In the genomic region with DNA sequence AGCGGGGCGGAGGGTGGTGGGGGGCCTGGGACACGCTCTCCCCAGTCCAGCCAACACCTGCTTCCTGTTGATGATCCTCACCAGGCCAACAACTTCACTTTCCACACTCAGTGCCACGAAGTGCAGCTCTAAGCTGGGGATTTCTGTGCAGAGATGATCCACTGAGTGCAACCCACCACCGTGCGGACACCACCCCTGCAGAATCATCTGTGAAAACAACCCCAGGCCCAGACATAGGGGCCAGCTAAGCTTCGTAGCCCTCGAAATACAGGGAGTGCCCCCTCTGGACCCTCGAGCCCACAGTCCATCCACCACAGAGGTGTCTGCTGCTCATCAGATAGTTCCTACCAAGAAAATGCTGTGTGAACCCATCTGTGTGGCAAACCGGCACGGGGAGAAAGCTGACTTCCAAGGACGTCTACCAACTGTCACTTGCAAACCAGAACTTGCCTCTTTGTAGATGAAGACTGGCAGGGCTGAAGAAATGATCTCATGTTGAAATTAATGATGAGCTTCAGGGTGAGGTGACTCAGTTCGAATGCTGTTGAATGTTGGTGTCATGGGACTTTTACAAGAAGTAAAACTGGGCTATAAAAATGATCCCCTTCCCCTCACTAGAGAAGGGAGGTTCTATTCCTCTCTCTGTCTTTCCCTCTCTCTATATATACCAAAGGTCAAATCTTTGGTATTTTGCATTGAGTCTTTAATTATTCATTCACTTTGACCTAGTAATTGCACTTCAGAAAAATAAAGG, we compare ENCODE assay signal across 25 cellular contexts.
DNase-seq lines count a peak whose midpoint lies in the region; ATAC-seq, FAIRE-seq and TF ChIP-seq lines count a peak whose summit lies in the region.
"Had no signal": no experiment of that assay in that cellular context is flagged by ENCODE, and none has a peak within 500 bp of the region (broad histone marks: within the 10 kb centered on the region; RNA-seq: fewer than 3 reads in every experiment).

No MANE protein-coding gene starts in this region.

- intact Hi-C loops in activated CD4-positive, alpha-beta memory T cell treated with anti-CD3 and anti-CD28 coated beads for 36 hours (cut with micrococcal nuclease) = no loop called here
- intact Hi-C loops in endothelial cell of umbilical vein (cut with micrococcal nuclease) (no loop called here), sigmoid colon (cut with DNase I) (no loop called here)

- H3K79me2 ChIP-seq in endothelial cell of umbilical vein (ENCODE audit: control insufficient read depth, insufficient read depth, low read length) = no peaks in the 10 kb centered on the region

- in situ Hi-C loops in ACHN (cut with HindIII; ENCODE audit: low pct_ligation_motif_present, low pct_unique_long_range_greater_than_20kb, low sequenced_read_pairs) = no loop called here

- H3K4me2 ChIP-seq in endothelial cell of umbilical vein (ENCODE audit: insufficient read depth, low read length) = no peak overlapping the region

- H3K27me3 ChIP-seq in endothelial cell of umbilical vein (ENCODE audit: control insufficient read depth in 2 of 2, insufficient read depth in 2 of 2, low read length in 2 of 2) (no peaks in the 10 kb centered on the region), sigmoid colon (no peaks in the 10 kb centered on the region)
- H3K27me3 ChIP-seq: cardiac muscle cell, SJCRH30, thyroid gland had no signal

- POLR2A ChIA-PET in activated CD4-positive, alpha-beta memory T cell treated with anti-CD3 and anti-CD28 coated beads for 36 hours (lab: Charles Lee) = no interaction called here
- POLR2A ChIA-PET in activated CD4-positive, alpha-beta memory T cell treated with anti-CD3 and anti-CD28 coated beads, Interleukin-2, amount 10 ng/mL, durations not matched to agents 7 days and 5 days (lab: Charles Lee) = no interaction called here
- POLR2A ChIA-PET in endothelial cell of umbilical vein (lab: Charles Lee) = no interaction called here

- no TSS peak for BruUV-seq in endothelial cell of umbilical vein (replicated peaks; lab: Mats Ljungman, UMichigan)

- H3K9me1 ChIP-seq in endothelial cell of umbilical vein (replicated peaks; ENCODE audit: control insufficient read depth, extremely low read depth, insufficient read depth, low read length) = no peaks in the 10 kb centered on the region

- no peak overlapping the region for H3K27ac Mint-ChIP-seq in activated CD4-positive, alpha-beta memory T cell treated with anti-CD3 and anti-CD28 coated beads for 36 hours
- no peak overlapping the region for H3K27ac Mint-ChIP-seq in activated CD4-positive, alpha-beta memory T cell treated with anti-CD3 and anti-CD28 coated beads, Interleukin-2, amount 10 ng/mL, durations not matched to agents 7 days and 5 days
- H3K27ac Mint-ChIP-seq: activated naive CD8-positive, alpha-beta T cell treated with anti-CD3 and anti-CD28 coated beads, Interleukin-2, amount 10 ng/mL, durations not matched to agents 7 days and 5 days; HFFc6 had no signal

- ATAC-seq in GM21717 (IDR thresholded peaks at IDR 0.05; ENCODE audit: unreplicated experiment) = no peak

- H3K27me3 Mint-ChIP-seq in activated CD4-positive, alpha-beta memory T cell treated with anti-CD3 and anti-CD28 coated beads for 36 hours = no peaks in the 10 kb centered on the region
- peaks cover 4% of the 10 kb centered on the region for H3K27me3 Mint-ChIP-seq in activated CD4-positive, alpha-beta memory T cell treated with anti-CD3 and anti-CD28 coated beads, Interleukin-2, amount 10 ng/mL, durations not matched to agents 7 days and 5 days

- TF ChIP-seq EP300 in sigmoid colon (IDR thresholded peaks at IDR 0.05) = no peak

- H2AFZ ChIP-seq in endothelial cell of umbilical vein (ENCODE audit: low read depth, low read length) = no peak overlapping the region

- H3K4me3 ChIP-seq in endothelial cell of umbilical vein (replicated peaks in 1 of 3; ENCODE audit: insufficient read depth in 1 of 3, low read depth in 1 of 3, low read length in 3 of 3) (no peak overlapping the region), sigmoid colon (no peak overlapping the region)
- H3K4me3 ChIP-seq: cardiac muscle cell, SJCRH30, thyroid gland had no signal

- no peaks in the 10 kb centered on the region for H3K36me3 Mint-ChIP-seq in activated CD4-positive, alpha-beta memory T cell treated with anti-CD3 and anti-CD28 coated beads for 36 hours
- no peaks in the 10 kb centered on the region for H3K36me3 Mint-ChIP-seq in activated CD4-positive, alpha-beta memory T cell treated with anti-CD3 and anti-CD28 coated beads, Interleukin-2, amount 10 ng/mL, durations not matched to agents 7 days and 5 days (ENCODE audit: low read depth)

- CTCF ChIA-PET in activated CD4-positive, alpha-beta memory T cell treated with anti-CD3 and anti-CD28 coated beads for 36 hours (lab: Charles Lee) = no interaction called here
- CTCF ChIA-PET in activated CD4-positive, alpha-beta memory T cell treated with anti-CD3 and anti-CD28 coated beads, Interleukin-2, amount 10 ng/mL, durations not matched to agents 7 days and 5 days (lab: Charles Lee) = no interaction called here
- CTCF ChIA-PET in endothelial cell of umbilical vein (lab: Charles Lee) = no interaction called here

- 83% methylated on average over 13 of the region's 13 CpGs for WGBS in sigmoid colon, 2 donors

- peaks cover 2% of the 10 kb centered on the region for H3K9me3 Mint-ChIP-seq in activated CD4-positive, alpha-beta memory T cell treated with anti-CD3 and anti-CD28 coated beads for 36 hours
- H3K9me3 Mint-ChIP-seq in activated CD4-positive, alpha-beta memory T cell treated with anti-CD3 and anti-CD28 coated beads, Interleukin-2, amount 10 ng/mL, durations not matched to agents 7 days and 5 days = no peaks in the 10 kb centered on the region

- H3K36me3 ChIP-seq in endothelial cell of umbilical vein (ENCODE audit: control insufficient read depth in 2 of 2, extremely low read depth in 1 of 2, insufficient read depth in 2 of 2, low read length in 2 of 2) (no peaks in the 10 kb centered on the region), sigmoid colon (no peaks in the 10 kb centered on the region)
- H3K36me3 ChIP-seq: cardiac muscle cell, SJCRH30, thyroid gland had no signal

- H3K27ac ChIP-seq in endothelial cell of umbilical vein (ENCODE audit: insufficient read depth, low read depth, low read length) (no peak overlapping the region), sigmoid colon (no peak overlapping the region)
- H3K27ac ChIP-seq: cardiac muscle cell, SJCRH30, thyroid gland had no signal

- TF ChIP-seq CTCF in endothelial cell of umbilical vein (IDR thresholded peaks at IDR 0.05; ENCODE audit: extremely low read depth in 1 of 2, insufficient read depth in 1 of 2, low read depth in 1 of 2, low read length in 2 of 2) = no peak
- TF ChIP-seq CTCF in sigmoid colon (IDR thresholded peaks at IDR 0.05) = no peak

- H3K4me1 ChIP-seq in endothelial cell of umbilical vein (ENCODE audit: control insufficient read depth, extremely low read depth, insufficient read depth, low read length) (peaks cover 21% of the 10 kb centered on the region), sigmoid colon (no peaks in the 10 kb centered on the region)
- H3K4me1 ChIP-seq: thyroid gland had no signal

- TF ChIP-seq POLR2A in endothelial cell of umbilical vein (IDR thresholded peaks at IDR 0.05; ENCODE audit: low read depth, low read length) = no peak
- TF ChIP-seq POLR2A in sigmoid colon (IDR thresholded peaks at IDR 0.05) = no peak

- H3K9me3 ChIP-seq in endothelial cell of umbilical vein (replicated peaks; ENCODE audit: control insufficient read depth, insufficient read depth, low read length) (no peaks in the 10 kb centered on the region), sigmoid colon (no peaks in the 10 kb centered on the region)
- H3K9me3 ChIP-seq: thyroid gland had no signal

- no peak overlapping the region for H3K9ac ChIP-seq in endothelial cell of umbilical vein (replicated peaks; ENCODE audit: extremely low read depth, insufficient read depth, low read length)

- DNase-seq in activated CD4-positive, alpha-beta memory T cell treated with anti-CD3 and anti-CD28 coated beads for 36 hours = peak; percentile 6
- no peak for DNase-seq in activated CD4-positive, alpha-beta memory T cell treated with anti-CD3 and anti-CD28 coated beads, Interleukin-2, amount 10 ng/mL, durations not matched to agents 7 days and 5 days
- peak; percentile 28 for DNase-seq in M059J (ENCODE audit: low read depth)
- peak; percentile 15 for DNase-seq in endothelial cell of umbilical vein (ENCODE audit: low read depth, low spot score)
- peak; percentile 56 for DNase-seq in sigmoid colon
- no peak for DNase-seq in KG1 (lab: John Stamatoyannopoulos, UW)
- no peak for DNase-seq in ACHN
- DNase-seq: activated CD4-positive, CD25-positive, alpha-beta regulatory T cell treated with anti-CD3 and anti-CD28 coated beads, Interleukin-2, amount 50 U/mL, for 72 hours; activated naive CD8-positive, alpha-beta T cell treated with anti-CD3 and anti-CD28 coated beads, Interleukin-2, amount 10 ng/mL, durations not matched to agents 7 days and 5 days; C1 segment of cervical spinal cord; DMS 273 treated with DMSO at 0.1 percent for 48 hours; effector memory CD4-positive, alpha-beta T cell; GF-D8; HFFc6; hippocampal formation; kidney glomerular epithelial cell; NCI-H2029 treated with DMSO at 0.1 percent for 48 hours; NCI-H526; SJCRH30; small intestine; thyroid gland had no signal

- FAIRE-seq in endothelial cell of umbilical vein (lab: Jason Lieb, UNC) = no peak
- FAIRE-seq: A204.1, GM12891, small intestine had no signal

- H4K20me1 ChIP-seq in endothelial cell of umbilical vein (replicated peaks; ENCODE audit: control insufficient read depth, extremely low read depth, insufficient read depth, low read length) = no peaks in the 10 kb centered on the region

- no peaks in the 10 kb centered on the region for H3K4me1 Mint-ChIP-seq in activated CD4-positive, alpha-beta memory T cell treated with anti-CD3 and anti-CD28 coated beads for 36 hours (ENCODE audit: low read depth)
- no peaks in the 10 kb centered on the region for H3K4me1 Mint-ChIP-seq in activated CD4-positive, alpha-beta memory T cell treated with anti-CD3 and anti-CD28 coated beads, Interleukin-2, amount 10 ng/mL, durations not matched to agents 7 days and 5 days
- H3K4me1 Mint-ChIP-seq: activated naive CD8-positive, alpha-beta T cell treated with anti-CD3 and anti-CD28 coated beads, Interleukin-2, amount 10 ng/mL, durations not matched to agents 7 days and 5 days had no signal

- H3K4me3 Mint-ChIP-seq in activated CD4-positive, alpha-beta memory T cell treated with anti-CD3 and anti-CD28 coated beads for 36 hours = no peak overlapping the region
- no peak overlapping the region for H3K4me3 Mint-ChIP-seq in activated CD4-positive, alpha-beta memory T cell treated with anti-CD3 and anti-CD28 coated beads, Interleukin-2, amount 10 ng/mL, durations not matched to agents 7 days and 5 days
- H3K4me3 Mint-ChIP-seq: activated naive CD8-positive, alpha-beta T cell treated with anti-CD3 and anti-CD28 coated beads, Interleukin-2, amount 10 ng/mL, durations not matched to agents 7 days and 5 days; HFFc6 had no signal

- dilution Hi-C loops in endothelial cell of umbilical vein (cut with MboI; ENCODE audit: extremely low pct_ligation_motif_present, low sequenced_read_pairs) = no loop called here

TF ChIP-seq in endothelial cell of umbilical vein, 7 proteins besides CTCF, POLR2A, EP300 and RAD21 (continues in another document):
- TF ChIP-seq EZH2 (IDR thresholded peaks at IDR 0.05; ENCODE audit: borderline replicate concordance, low read depth, low read length, severe bottlenecking) (no peak), GATA2 (IDR thresholded peaks at IDR 0.05; ENCODE audit: insufficient read depth, insufficient read length, low read depth, low read length) (no peak)

Comparison
In these comparisons a context has a peak if more than half of its experiments do, and no peak if none do; other contexts are left out.
1. DNase-seq: peak in activated CD4-positive, alpha-beta memory T cell treated with anti-CD3 and anti-CD28 coated beads for 36 hours (single experiment), M059J (single experiment), endothelial cell of umbilical vein (single experiment) and sigmoid colon (single experiment); none in activated CD4-positive, alpha-beta memory T cell treated with anti-CD3 and anti-CD28 coated beads, Interleukin-2, amount 10 ng/mL, durations not matched to agents 7 days and 5 days (single experiment), KG1 (single experiment) and ACHN (single experiment).